Comparison of ENCODE assay signal across 22 cellular contexts in the genomic region with DNA sequence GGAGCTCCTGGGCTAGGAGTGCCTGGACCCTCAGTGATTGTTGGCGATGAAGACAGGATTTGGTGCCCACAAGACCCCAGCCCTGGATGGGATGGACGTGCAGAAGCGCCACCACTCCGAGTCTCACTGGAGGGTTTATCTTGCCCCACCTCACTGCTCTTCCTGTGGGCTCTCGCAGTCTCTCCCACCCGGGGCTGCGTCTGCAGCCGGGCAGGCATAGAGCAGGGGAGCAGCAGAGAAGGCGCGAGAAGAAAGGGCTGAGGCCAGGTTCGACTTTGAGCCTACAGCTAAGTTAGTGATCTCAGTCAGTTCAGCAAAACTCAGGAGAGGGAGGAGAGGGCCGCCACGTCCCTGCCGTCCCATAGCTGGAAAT.
"Had no signal": no experiment of that assay in that cellular context is flagged by ENCODE, and none has a peak within 500 bp of the region (broad histone marks: within the 10 kb centered on the region; RNA-seq: fewer than 3 reads in every experiment).

No MANE protein-coding gene starts in this region.

- H3K4me3 Mint-ChIP-seq: naive thymus-derived CD4-positive, alpha-beta T cell; stimulated activated effector memory CD8-positive, alpha-beta T cell treated with anti-CD3 and anti-CD28 coated beads, Interleukin-12 subunit alpha, Interleukin-12 subunit beta, amount 100 ng/mL, for 72 hours; type B pancreatic cell had no signal

- H3K4me2 ChIP-seq: smooth muscle cell had no signal

- H3K4me3 ChIP-seq: esophagus muscularis mucosa, gastrocnemius medialis, heart right ventricle, ovary, smooth muscle cell, suprapubic skin, thyroid gland had no signal

- H3K27ac Mint-ChIP-seq: stimulated activated effector memory CD8-positive, alpha-beta T cell treated with anti-CD3 and anti-CD28 coated beads, Interleukin-12 subunit alpha, Interleukin-12 subunit beta, amount 100 ng/mL, for 72 hours; type B pancreatic cell had no signal

- H3K27me3 ChIP-seq: esophagus muscularis mucosa, gastrocnemius medialis, heart right ventricle, ovary, suprapubic skin, thyroid gland had no signal

- DNase-seq: effector memory CD4-positive, alpha-beta T cell; gastrocnemius medialis; heart right ventricle; hypothalamus; kidney glomerular epithelial cell; mesendoderm; naive thymus-derived CD4-positive, alpha-beta T cell; ovary; stimulated activated CD4-positive, alpha-beta T cell treated with anti-CD3 and anti-CD28 coated beads, Interleukin-4, amount 100 ng/mL, for 1 hour; stimulated activated CD8-positive, alpha-beta memory T cell treated with anti-CD3 and anti-CD28 coated beads, Interleukin-4, amount 100 ng/mL, for 48 hours; stimulated activated naive CD8-positive, alpha-beta T cell treated with anti-CD3 and anti-CD28 coated beads, Interleukin-15, Interleukin-2, amounts not matched to agents 100 U/mL and 50 U/mL, for 24 hours; thyroid gland had no signal

- FAIRE-seq: endometrium, islet of Langerhans, urothelium cell line had no signal

- H3K27ac ChIP-seq: epithelial cell of prostate, esophagus muscularis mucosa, gastrocnemius medialis, heart right ventricle, ovary, suprapubic skin, thyroid gland had no signal

- H3K36me3 ChIP-seq: ovary had no signal

- H3K27me3 Mint-ChIP-seq: naive thymus-derived CD4-positive, alpha-beta T cell; type B pancreatic cell had no signal

- ATAC-seq: gastrocnemius medialis; heart right ventricle; naive thymus-derived CD4-positive, alpha-beta T cell; right cardiac atrium; stimulated activated effector memory CD8-positive, alpha-beta T cell treated with anti-CD3 and anti-CD28 coated beads, Interleukin-12 subunit alpha, Interleukin-12 subunit beta, amount 100 ng/mL, for 72 hours; stimulated activated naive CD8-positive, alpha-beta T cell treated with anti-CD3 and anti-CD28 coated beads, Interleukin-15, Interleukin-2, amounts not matched to agents 100 U/mL and 50 U/mL, for 24 hours had no signal

- H3K9me3 Mint-ChIP-seq: stimulated activated effector memory CD8-positive, alpha-beta T cell treated with anti-CD3 and anti-CD28 coated beads, Interleukin-12 subunit alpha, Interleukin-12 subunit beta, amount 100 ng/mL, for 72 hours; type B pancreatic cell had no signal

- H3K9me3 ChIP-seq: esophagus muscularis mucosa, gastrocnemius medialis, heart right ventricle, ovary, suprapubic skin, thyroid gland had no signal
